ENCODE assay signal across 15 cellular contexts in genomic region chr14:53458368-53458814, GRCh38.
DNase-seq lines count a peak whose midpoint lies in the region; ATAC-seq and TF ChIP-seq lines count a peak whose summit lies in the region.
"Had no signal": no experiment of that assay in that cellular context is flagged by ENCODE, and none has a peak within 500 bp of the region (broad histone marks: within the 10 kb centered on the region; RNA-seq: fewer than 3 reads in every experiment).

No MANE protein-coding gene starts in this region.

- H3K27me3 ChIP-seq in upper lobe of left lung = no peaks in the 10 kb centered on the region

- ATAC-seq in upper lobe of left lung (ENCODE audit: low FRiP score in 2 of 2) = no peak
- ATAC-seq: mucosa of descending colon had no signal

- H3K27ac ChIP-seq in mesodermal cell (ENCODE audit: low read depth, low read length, severe bottlenecking) = peak overlapping the region; percentile 83
- H3K27ac ChIP-seq in upper lobe of left lung = peak overlapping the region in 1 of 4 donors; percentile 35

- 13 to 49% methylated on average over 1 to 2 of the region's 2 CpGs for WGBS in mesodermal cell (ENCODE audit: insufficient coverage in 2 of 2), 2 experiments
- WGBS in upper lobe of left lung, 2 donors = 24 to 25% methylated on average over 2 of the region's 2 CpGs

- DNase-seq in COLO829 (ENCODE audit: low spot score) (peak; percentile 3), M059J (ENCODE audit: low read depth) (peak; percentile 89), dermis microvascular lymphatic vessel endothelial cell (ENCODE audit: low read depth in 2 of 2) (peak; percentile 24 to 47), NCI-H1930 (lab: John Stamatoyannopoulos, UW) (no peak), upper lobe of left lung (no peak), NCI-H82 treated with DMSO at 0.1 percent for 48 hours (lab: John Stamatoyannopoulos, UW; ENCODE audit: unreplicated experiment) (no peak)
- DNase-seq in effector CD8-positive, alpha-beta T cell (lab: John Stamatoyannopoulos, UW) = no peak
- DNase-seq: activated CD4-positive, alpha-beta T cell treated with anti-CD3 and anti-CD28 coated beads for 4 hours; activated naive CD4-positive, alpha-beta T cell treated with anti-CD3 and anti-CD28 coated beads for 36 hours; Calu3; mucosa of descending colon; NCI-H1417; OCI-M1; stimulated activated CD4-positive, alpha-beta T cell treated with anti-CD3 and anti-CD28 coated beads, Interleukin-15, amount 100 ng/mL, for 24 hours had no signal

- TF ChIP-seq POLR2A in upper lobe of left lung (IDR thresholded peaks at IDR 0.05) = no peak

- no peak overlapping the region for H3K4me3 ChIP-seq in mesodermal cell (ENCODE audit: extremely low read depth, insufficient read depth, low read length, poor library complexity, severe bottlenecking)
- H3K4me3 ChIP-seq in upper lobe of left lung = no peak overlapping the region
- H3K4me3 ChIP-seq: mucosa of descending colon had no signal

- TF ChIP-seq CTCF in upper lobe of left lung (IDR thresholded peaks at IDR 0.05) = no peak

- no peaks in the 10 kb centered on the region for H3K36me3 ChIP-seq in mesodermal cell (ENCODE audit: control insufficient read depth, insufficient read depth, low read length)
- H3K36me3 ChIP-seq in upper lobe of left lung = no peaks in the 10 kb centered on the region

- TF ChIP-seq EP300 in upper lobe of left lung (IDR thresholded peaks at IDR 0.05) = no peak

- H3K4me1 ChIP-seq in mesodermal cell (ENCODE audit: control insufficient read depth, insufficient read depth, low read length, poor library complexity, severe bottlenecking) (peaks cover 24% of the 10 kb centered on the region), upper lobe of left lung (peaks cover 7 to 16% (median 10%) of the 10 kb centered on the region in 4 donors)

- no peaks in the 10 kb centered on the region for H3K9me3 ChIP-seq in mesodermal cell (ENCODE audit: control insufficient read depth, low read length)
- H3K9me3 ChIP-seq in upper lobe of left lung = no peaks in the 10 kb centered on the region
- H3K9me3 ChIP-seq: mucosa of descending colon had no signal

Comparison
In these comparisons a context has a peak if more than half of its experiments do, and no peak if none do; other contexts are left out.
1. DNase-seq: peak in COLO829 (single experiment), M059J (single experiment) and dermis microvascular lymphatic vessel endothelial cell (2 of 2); none in effector CD8-positive, alpha-beta T cell (single experiment), NCI-H1930 (0 of 2), upper lobe of left lung (0 of 2) and NCI-H82 treated with DMSO at 0.1 percent for 48 hours (single experiment).